In genomic region chr17:39793473-39793872, GRCh38 we compare ENCODE assay signal across 1 cellular context.
TF ChIP-seq lines count a peak whose summit lies in the region.

No MANE protein-coding gene starts in this region.

TF ChIP-seq in GM12878, 131 proteins besides CTCF, POLR2A, EP300 and RAD21:
- TF ChIP-seq RUNX3 (IDR thresholded peaks at IDR 0.05; ENCODE audit: low read length) (no peak), MTA3 (IDR thresholded peaks at IDR 0.05; ENCODE audit: borderline replicate concordance, low read length) (no peak), CEBPB (IDR thresholded peaks at IDR 0.05; ENCODE audit: borderline replicate concordance in 1 of 2, low read depth in 2 of 2, low read length in 2 of 2) (no peak), SMAD5 (IDR thresholded peaks at IDR 0.05; ENCODE audit: low read depth) (no peak), ZNF274 (IDR thresholded peaks at IDR 0.05; ENCODE audit: insufficient read depth, insufficient read length) (no peak), YBX1 (IDR thresholded peaks at IDR 0.05) (no peak), NFIC (IDR thresholded peaks at IDR 0.05; ENCODE audit: low read depth, low read length) (no peak), SREBF1 (IDR thresholded peaks at IDR 0.05; ENCODE audit: low read length) (no peak)
- TF ChIP-seq, protein P1, sequence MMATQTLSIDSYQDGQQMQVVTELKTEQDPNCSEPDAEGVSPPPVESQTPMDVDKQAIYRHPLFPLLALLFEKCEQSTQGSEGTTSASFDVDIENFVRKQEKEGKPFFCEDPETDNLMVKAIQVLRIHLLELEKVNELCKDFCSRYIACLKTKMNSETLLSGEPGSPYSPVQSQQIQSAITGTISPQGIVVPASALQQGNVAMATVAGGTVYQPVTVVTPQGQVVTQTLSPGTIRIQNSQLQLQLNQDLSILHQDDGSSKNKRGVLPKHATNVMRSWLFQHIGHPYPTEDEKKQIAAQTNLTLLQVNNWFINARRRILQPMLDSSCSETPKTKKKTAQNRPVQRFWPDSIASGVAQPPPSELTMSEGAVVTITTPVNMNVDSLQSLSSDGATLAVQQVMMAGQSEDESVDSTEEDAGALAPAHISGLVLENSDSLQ (IDR thresholded peaks at IDR 0.05), result no peak
